Comparison of ENCODE assay signal across 31 cellular contexts in the genomic region with DNA sequence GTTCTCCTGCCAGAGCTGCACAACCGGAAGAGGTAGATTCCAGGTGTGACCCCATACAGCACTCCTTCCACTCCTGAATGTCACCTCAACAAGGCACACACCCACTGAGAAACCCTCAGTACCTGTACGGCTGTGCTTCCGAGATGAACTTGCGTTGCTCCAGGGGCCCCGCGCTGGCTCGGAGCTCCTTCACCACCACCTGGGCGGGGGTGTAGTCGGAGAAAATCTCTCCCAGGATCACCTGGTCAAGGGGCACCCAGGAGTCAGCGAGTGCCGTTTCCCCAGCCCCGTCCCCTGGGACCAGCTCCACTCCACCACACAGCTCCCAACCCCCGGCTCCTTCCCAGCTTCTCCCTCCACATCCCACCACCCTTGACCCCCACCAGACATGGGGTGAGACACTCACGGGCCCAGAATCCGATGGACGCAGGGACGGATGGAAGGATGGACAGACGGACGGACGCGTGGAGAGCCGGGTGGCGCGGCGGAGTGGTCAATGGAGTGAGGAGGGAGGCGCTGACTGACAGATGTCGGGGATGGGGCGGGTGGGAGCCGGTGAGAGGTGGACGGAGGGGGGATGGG. TPM values are rescaled to one million over a fixed set of nuclear protein-coding genes. Genes with fewer than 3 reads are reported as not detected.
"Had no signal": no experiment of that assay in that cellular context is flagged by ENCODE, and none has a peak within 500 bp of the region (broad histone marks: within the 10 kb centered on the region; RNA-seq: fewer than 3 reads in every experiment).

No MANE protein-coding gene starts in this region.

- H2AFZ ChIP-seq: hepatocyte had no signal

- H3K27me3 Mint-ChIP-seq: naive thymus-derived CD8-positive, alpha-beta T cell had no signal

- H3K4me3 ChIP-seq: esophagus muscularis mucosa, gastroesophageal sphincter, heart left ventricle, hepatocyte, left ventricle myocardium inferior, lower lobe of right lung, prostate gland, right atrium auricular region, sigmoid colon, stomach, thyroid gland, upper lobe of left lung had no signal

- H3K9me3 Mint-ChIP-seq: naive thymus-derived CD8-positive, alpha-beta T cell; neural crest cell; stimulated activated effector memory CD8-positive, alpha-beta T cell treated with anti-CD3 and anti-CD28 coated beads, Interleukin-12 subunit alpha, Interleukin-12 subunit beta, amount 100 ng/mL, for 72 hours had no signal

- H3K4me1 ChIP-seq: foreskin keratinocyte, prostate gland had no signal

- H3K36me3 ChIP-seq: esophagus muscularis mucosa, gastroesophageal sphincter, heart left ventricle, left ventricle myocardium inferior, lower lobe of right lung, prostate gland, right atrium auricular region, sigmoid colon, stomach, thyroid gland, upper lobe of left lung had no signal

- H3K36me3 Mint-ChIP-seq: stimulated activated effector memory CD8-positive, alpha-beta T cell treated with anti-CD3 and anti-CD28 coated beads, Interleukin-12 subunit alpha, Interleukin-12 subunit beta, amount 100 ng/mL, for 72 hours had no signal

- H3K4me3 Mint-ChIP-seq: stimulated activated effector memory CD8-positive, alpha-beta T cell treated with anti-CD3 and anti-CD28 coated beads, Interleukin-12 subunit alpha, Interleukin-12 subunit beta, amount 100 ng/mL, for 72 hours had no signal

- ATAC-seq: foreskin keratinocyte; gastroesophageal sphincter; heart left ventricle; left colon; lower lobe of right lung; naive thymus-derived CD8-positive, alpha-beta T cell; stimulated activated effector memory CD8-positive, alpha-beta T cell treated with anti-CD3 and anti-CD28 coated beads, Interleukin-12 subunit alpha, Interleukin-12 subunit beta, amount 100 ng/mL, for 72 hours had no signal

- H3K9me3 ChIP-seq: esophagus muscularis mucosa, gastroesophageal sphincter, heart left ventricle, left ventricle myocardium inferior, lower lobe of right lung, prostate gland, right atrium auricular region, sigmoid colon, stomach, thyroid gland, upper lobe of left lung had no signal

- H3K27ac ChIP-seq: esophagus muscularis mucosa, foreskin keratinocyte, gastroesophageal sphincter, heart left ventricle, hepatocyte, left ventricle myocardium inferior, lower lobe of right lung, prostate gland, right atrium auricular region, sigmoid colon, stomach, thyroid gland, upper lobe of left lung had no signal

- DNase-seq: effector memory CD4-positive, alpha-beta T cell; foreskin keratinocyte; heart left ventricle; kidney glomerular epithelial cell; left colon; left ventricle myocardium inferior; lower lobe of right lung; naive thymus-derived CD8-positive, alpha-beta T cell; sigmoid colon; stimulated activated CD4-positive, alpha-beta T cell treated with anti-CD3 and anti-CD28 coated beads, Interleukin-2, amount 100 ng/mL, for 24 hours; stimulated activated CD4-positive, alpha-beta T cell treated with anti-CD3 and anti-CD28 coated beads, Interleukin-4, amount 100 ng/mL, for 24 hours; stimulated activated naive CD4-positive, alpha-beta T cell treated with Interleukin-2 at 50 U/mL for 16 hours; stomach; thyroid gland had no signal

- H3K27ac Mint-ChIP-seq: stimulated activated effector memory CD8-positive, alpha-beta T cell treated with anti-CD3 and anti-CD28 coated beads, Interleukin-12 subunit alpha, Interleukin-12 subunit beta, amount 100 ng/mL, for 72 hours had no signal

- H3K4me2 ChIP-seq: hepatocyte had no signal

- H3K27me3 ChIP-seq: thyroid gland had no signal

RNA-seq across cellular contexts. Expression of gene LMTK3, which starts 2.8 kb away (rescaled TPM):
- total RNA-seq: dermis blood vessel endothelial cell, skeletal muscle tissue, subcutaneous adipose tissue had no signal
- polyA plus RNA-seq: fibroblast of lung had no signal

RNA-seq across cellular contexts. Expression of gene SULT2B1, which starts 43.2 kb away (rescaled TPM):
- total RNA-seq: dermis blood vessel endothelial cell; endothelial cell of umbilical vein; epithelial cell of proximal tubule; hepatocyte; myocyte; naive thymus-derived CD8-positive, alpha-beta T cell; neural crest cell; osteocyte; right atrium auricular region; skeletal muscle tissue; subcutaneous adipose tissue; temporal lobe had no signal
- polyA plus RNA-seq: endothelial cell of umbilical vein had no signal
